In the genomic region with DNA sequence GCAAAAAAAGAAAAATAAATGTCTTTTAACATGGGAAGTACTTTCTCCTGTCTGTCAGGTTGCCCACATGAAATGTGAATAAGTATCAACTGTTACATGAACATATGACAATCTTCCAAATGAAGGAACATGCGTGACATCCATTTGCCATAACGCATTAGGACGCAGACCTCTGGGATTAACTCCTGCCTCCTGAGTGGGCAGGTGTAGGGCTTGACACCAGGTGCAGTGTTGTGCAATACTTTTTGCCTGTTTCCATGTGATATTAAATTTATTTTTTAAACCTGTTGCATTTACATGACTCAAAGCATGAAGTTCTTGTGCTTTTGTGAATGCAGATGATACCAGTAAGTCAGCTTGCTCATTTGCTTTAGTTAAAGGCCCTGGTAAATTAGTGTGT, we compare ENCODE assay signal across 2 cellular contexts.
A peak's percentile ranks its signal among the peaks of the same experiment; 100 is the strongest.
TF ChIP-seq lines count a peak whose summit lies in the region.

No MANE protein-coding gene starts in this region.

TF ChIP-seq in HepG2, 621 proteins besides CTCF, POLR2A, EP300 and RAD21:
- TF ChIP-seq CEBPB (IDR thresholded peaks at IDR 0.05; ENCODE audit: borderline replicate concordance, low read depth, low read length) (peak; percentile 57; the same call in 1 of the 2 replicates), ZNF841 (CRISPR knock-in tag; IDR thresholded peaks at IDR 0.05; ENCODE audit: borderline replicate concordance) (no peak)

TF ChIP-seq in SK-N-SH, 30 proteins besides CTCF, POLR2A, EP300 and RAD21:
- TF ChIP-seq EZH2phosphoT487 (IDR thresholded peaks at IDR 0.05; ENCODE audit: borderline replicate concordance, low read depth) (no peak), CHD2 (IDR thresholded peaks at IDR 0.05; ENCODE audit: low read length, partially characterized antibody) (no peak), TEAD4 (IDR thresholded peaks at IDR 0.05; ENCODE audit: borderline replicate concordance, insufficient read depth) (no peak)
- TF ChIP-seq, protein P1, sequence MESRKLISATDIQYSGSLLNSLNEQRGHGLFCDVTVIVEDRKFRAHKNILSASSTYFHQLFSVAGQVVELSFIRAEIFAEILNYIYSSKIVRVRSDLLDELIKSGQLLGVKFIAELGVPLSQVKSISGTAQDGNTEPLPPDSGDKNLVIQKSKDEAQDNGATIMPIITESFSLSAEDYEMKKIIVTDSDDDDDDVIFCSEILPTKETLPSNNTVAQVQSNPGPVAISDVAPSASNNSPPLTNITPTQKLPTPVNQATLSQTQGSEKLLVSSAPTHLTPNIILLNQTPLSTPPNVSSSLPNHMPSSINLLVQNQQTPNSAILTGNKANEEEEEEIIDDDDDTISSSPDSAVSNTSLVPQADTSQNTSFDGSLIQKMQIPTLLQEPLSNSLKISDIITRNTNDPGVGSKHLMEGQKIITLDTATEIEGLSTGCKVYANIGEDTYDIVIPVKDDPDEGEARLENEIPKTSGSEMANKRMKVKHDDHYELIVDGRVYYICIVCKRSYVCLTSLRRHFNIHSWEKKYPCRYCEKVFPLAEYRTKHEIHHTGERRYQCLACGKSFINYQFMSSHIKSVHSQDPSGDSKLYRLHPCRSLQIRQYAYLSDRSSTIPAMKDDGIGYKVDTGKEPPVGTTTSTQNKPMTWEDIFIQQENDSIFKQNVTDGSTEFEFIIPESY (IDR thresholded peaks at IDR 0.05; ENCODE audit: borderline replicate concordance, low read depth), result no peak
- TF ChIP-seq, protein P2, sequence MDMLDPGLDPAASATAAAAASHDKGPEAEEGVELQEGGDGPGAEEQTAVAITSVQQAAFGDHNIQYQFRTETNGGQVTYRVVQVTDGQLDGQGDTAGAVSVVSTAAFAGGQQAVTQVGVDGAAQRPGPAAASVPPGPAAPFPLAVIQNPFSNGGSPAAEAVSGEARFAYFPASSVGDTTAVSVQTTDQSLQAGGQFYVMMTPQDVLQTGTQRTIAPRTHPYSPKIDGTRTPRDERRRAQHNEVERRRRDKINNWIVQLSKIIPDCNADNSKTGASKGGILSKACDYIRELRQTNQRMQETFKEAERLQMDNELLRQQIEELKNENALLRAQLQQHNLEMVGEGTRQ (IDR thresholded peaks at IDR 0.05; ENCODE audit: borderline replicate concordance, low read depth, low read length), result no peak
